ENCODE assay signal across 1 cellular context in genomic region chr10:61780732-61781131, GRCh38.
TF ChIP-seq lines count a peak whose summit lies in the region.

No MANE protein-coding gene starts in this region.

TF ChIP-seq in K562, 482 proteins besides CTCF, POLR2A, EP300 and RAD21 (continued from another document):
- TF ChIP-seq, protein P1, sequence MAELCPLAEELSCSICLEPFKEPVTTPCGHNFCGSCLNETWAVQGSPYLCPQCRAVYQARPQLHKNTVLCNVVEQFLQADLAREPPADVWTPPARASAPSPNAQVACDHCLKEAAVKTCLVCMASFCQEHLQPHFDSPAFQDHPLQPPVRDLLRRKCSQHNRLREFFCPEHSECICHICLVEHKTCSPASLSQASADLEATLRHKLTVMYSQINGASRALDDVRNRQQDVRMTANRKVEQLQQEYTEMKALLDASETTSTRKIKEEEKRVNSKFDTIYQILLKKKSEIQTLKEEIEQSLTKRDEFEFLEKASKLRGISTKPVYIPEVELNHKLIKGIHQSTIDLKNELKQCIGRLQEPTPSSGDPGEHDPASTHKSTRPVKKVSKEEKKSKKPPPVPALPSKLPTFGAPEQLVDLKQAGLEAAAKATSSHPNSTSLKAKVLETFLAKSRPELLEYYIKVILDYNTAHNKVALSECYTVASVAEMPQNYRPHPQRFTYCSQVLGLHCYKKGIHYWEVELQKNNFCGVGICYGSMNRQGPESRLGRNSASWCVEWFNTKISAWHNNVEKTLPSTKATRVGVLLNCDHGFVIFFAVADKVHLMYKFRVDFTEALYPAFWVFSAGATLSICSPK (IDR thresholded peaks at IDR 0.05; ENCODE audit: borderline replicate concordance) = no peak
- TF ChIP-seq NR2C2 (CRISPR knock-in tag; IDR thresholded peaks at IDR 0.05) = no peak
- TF ChIP-seq NR2C2 (tag; IDR thresholded peaks at IDR 0.05) = peak; percentile 61; the same call in 1 of the 2 replicates
- peak; percentile 46; the same call in 1 of the 2 replicates for TF ChIP-seq ZNF316 (IDR thresholded peaks at IDR 0.05)
- TF ChIP-seq TAL1 (IDR thresholded peaks at IDR 0.05) = no peak
- no peak for TF ChIP-seq CREB5 (CRISPR knock-in tag; IDR thresholded peaks at IDR 0.05)
- TF ChIP-seq ZNF175 (CRISPR knock-in tag; IDR thresholded peaks at IDR 0.05; ENCODE audit: low read depth) = peak; percentile 33; the same call in 1 of the 2 replicates
- peak; percentile 3; the same call in 1 of the 2 replicates for TF ChIP-seq LEF1 (IDR thresholded peaks at IDR 0.05)
- no peak for TF ChIP-seq ETV6 (IDR thresholded peaks at IDR 0.05; ENCODE audit: borderline replicate concordance in 1 of 2, low read depth in 2 of 2, low read length in 1 of 2)
- no peak for TF ChIP-seq ETV6 (CRISPR knock-in tag; IDR thresholded peaks at IDR 0.05; ENCODE audit: borderline replicate concordance)
- no peak for TF ChIP-seq ZNF24 (IDR thresholded peaks at IDR 0.05)
- no peak for TF ChIP-seq ZKSCAN1 (IDR thresholded peaks at IDR 0.05; ENCODE audit: low read depth, low read length)
- no peak for TF ChIP-seq DNMT1 (IDR thresholded peaks at IDR 0.05)
- no peak for TF ChIP-seq NFIC (IDR thresholded peaks at IDR 0.05)
- TF ChIP-seq SPI1 (IDR thresholded peaks at IDR 0.05; ENCODE audit: borderline replicate concordance, low read depth, low read length) = no peak
- TF ChIP-seq CBX1 (IDR thresholded peaks at IDR 0.05; ENCODE audit: low read depth) = no peak
- no peak for TF ChIP-seq IRF2 (CRISPR knock-in tag; IDR thresholded peaks at IDR 0.05)
